Comparison of ENCODE assay signal across 8 cellular contexts in the genomic region with DNA sequence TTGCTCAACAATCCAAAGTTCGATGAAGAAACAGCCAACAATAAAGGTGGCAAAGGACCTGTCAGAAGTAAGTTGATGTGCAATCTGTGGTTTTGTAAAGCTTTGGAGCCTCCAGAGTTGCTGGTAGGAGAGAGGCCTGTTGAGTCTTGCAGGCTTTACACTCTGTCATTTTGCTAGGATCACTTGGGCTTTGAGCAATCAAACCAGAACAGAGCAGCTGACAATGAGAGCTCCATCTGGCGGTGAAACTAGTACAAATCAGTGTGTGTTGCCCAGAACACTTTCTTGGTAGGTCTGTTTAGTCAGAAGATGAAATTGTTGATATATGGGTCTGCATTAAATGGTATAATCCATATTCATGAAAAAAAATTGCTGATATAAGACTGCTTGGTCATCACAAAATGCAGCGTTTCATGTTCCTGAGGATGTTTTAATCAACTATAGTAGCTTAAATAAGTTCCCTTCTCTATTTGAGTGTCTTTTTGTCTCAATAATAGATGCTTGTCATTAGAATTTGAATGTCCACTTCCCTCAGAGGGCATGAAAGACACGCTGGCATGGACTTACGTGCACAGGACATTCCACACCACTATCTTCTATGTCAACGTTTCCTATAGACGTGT. TPM values are rescaled to one million over a fixed set of nuclear protein-coding genes. Genes with fewer than 3 reads are reported as not detected.
A peak's percentile ranks its signal among the peaks of the same experiment; 100 is the strongest.
DNase-seq lines count a peak whose midpoint lies in the region; ATAC-seq and TF ChIP-seq lines count a peak whose summit lies in the region.

No MANE protein-coding gene starts in this region.

- peak; percentile 77 for DNase-seq in EH (ENCODE audit: low read depth)
- DNase-seq in HFF-Myc (ENCODE audit: extremely low read depth, low read depth): peak; percentile 67
- peak; percentile 52 for DNase-seq in NCI-H345 treated with DMSO at 0.1 percent for 48 hours (lab: John Stamatoyannopoulos, UW; ENCODE audit: unreplicated experiment)
- peak; percentile 42 for DNase-seq in activated CD4-positive, alpha-beta T cell treated with anti-CD3 and anti-CD28 coated beads for 1 hour
- peak; percentile 72 for DNase-seq in dedifferentiated amniotic fluid mesenchymal stem cell (ENCODE audit: extremely low spot score)
- peak; percentile 81 to 90 for DNase-seq in lower leg skin (ENCODE audit: low spot score in 2 of 2)
- peak; percentile 24 for DNase-seq in stimulated activated CD8-positive, alpha-beta memory T cell treated with anti-CD3 and anti-CD28 coated beads, Interleukin-12 subunit alpha, Interleukin-12 subunit beta, amount 100 ng/mL, for 24 hours (ENCODE audit: extremely low read depth)

- no peak for TF ChIP-seq POLR2A in lower leg skin (IDR thresholded peaks at IDR 0.05)

- no peak for ATAC-seq in HG03460 (IDR thresholded peaks at IDR 0.05; ENCODE audit: unreplicated experiment)

- TF ChIP-seq CTCF in HFF-Myc (IDR thresholded peaks at IDR 0.05; ENCODE audit: low read depth, low read length, missing control alignments) (peak; percentile 82), lower leg skin (IDR thresholded peaks at IDR 0.05) (no peak)

- no peak overlapping the region for H3K4me3 ChIP-seq in HFF-Myc (replicated peaks; ENCODE audit: low read depth, low read length)
- H3K4me3 ChIP-seq in lower leg skin (ENCODE audit: low read depth, poor library complexity, severe bottlenecking): no peak overlapping the region

- WGBS in lower leg skin, 2 donors: 54 to 60% methylated on average over 7 of the region's 7 CpGs

- intact Hi-C loops in lower leg skin (cut with DNase I; ENCODE audit: low total_unique reads): loop anchor here (2.0 kb wide), 1 partner anchor 128 kb away; no protein-coding TSS in a partner anchor

RNA-seq across cellular contexts. Expression of a gene that starts 25.7 kb away (rescaled TPM):
- total RNA-seq in lower leg skin: 1 to 10 TPM; 6.6 to 9.3 (median 7.5) TPM

RNA-seq across cellular contexts. Expression of a gene that starts 39.6 kb away (rescaled TPM):
- total RNA-seq in lower leg skin: 10 to 100 TPM in 2 of 4 donors, 1 to 10 TPM in 2; 6.6 to 17.9 (median 13.0) TPM

RNA-seq across cellular contexts. Expression of a gene that starts 52.4 kb away (rescaled TPM):
- total RNA-seq in lower leg skin: 10 to 100 TPM; 35.4 to 47.2 (median 38.6) TPM

Comparison
In these comparisons a context has a peak if more than half of its experiments do, and no peak if none do; other contexts are left out.
1. DNase-seq: peak in every context shown above with its lines; median percentile 86 in lower leg skin; 77 in EH; 72 in dedifferentiated amniotic fluid mesenchymal stem cell; 67 in HFF-Myc; 52 in NCI-H345 treated with DMSO at 0.1 percent for 48 hours; 42 in activated CD4-positive, alpha-beta T cell treated with anti-CD3 and anti-CD28 coated beads for 1 hour; 24 in stimulated activated CD8-positive, alpha-beta memory T cell treated with anti-CD3 and anti-CD28 coated beads, Interleukin-12 subunit alpha, Interleukin-12 subunit beta, amount 100 ng/mL, for 24 hours.